ENCODE assay signal across 9 cellular contexts in genomic region chr10:122648599-122649428, GRCh38. TPM values are rescaled to one million over a fixed set of nuclear protein-coding genes. Genes with fewer than 3 reads are reported as not detected.
A peak's percentile ranks its signal among the peaks of the same experiment; 100 is the strongest.
DNase-seq lines count a peak whose midpoint lies in the region; ATAC-seq, FAIRE-seq and TF ChIP-seq lines count a peak whose summit lies in the region.
"Had no signal": no experiment of that assay in that cellular context is flagged by ENCODE, and none has a peak within 500 bp of the region (broad histone marks: within the 10 kb centered on the region; RNA-seq: fewer than 3 reads in every experiment).

No MANE protein-coding gene starts in this region.

- WGBS in GM12878 (ENCODE audit: insufficient coverage, insufficient replicate concordance, low lambda C conversion rate, missing lambda C conversion rate) = 10% methylated on average over 10 of the region's 10 CpGs

- no peaks in the 10 kb centered on the region for H4K20me1 ChIP-seq in GM12878 (ENCODE audit: control insufficient read depth, insufficient read depth)

- ATAC-seq in GM19351 (IDR thresholded peaks at IDR 0.05; ENCODE audit: unreplicated experiment) = peak; percentile 71
- peak; percentile 71 for ATAC-seq in GM12878
- ATAC-seq in GM19455 (IDR thresholded peaks at IDR 0.05; ENCODE audit: unreplicated experiment) = no peak
- ATAC-seq in GM19035 (IDR thresholded peaks at IDR 0.05; ENCODE audit: unreplicated experiment) = no peak

- no peak overlapping the region for H3K9ac ChIP-seq in GM12878 (ENCODE audit: control insufficient read depth, insufficient read depth, low read length)

- H3K4me3 Mint-ChIP-seq in CD14-positive monocyte = no peak overlapping the region
- H3K4me3 Mint-ChIP-seq: IgD-negative memory B cell had no signal

- POLR2A ChIA-PET in GM12878 (lab: Charles Lee) = interaction anchor here (0.6 kb wide), 1 partner anchor 38 kb away, joined by 4 read pairs; no protein-coding TSS in a partner anchor

- RAD21 ChIA-PET in GM12878 (lab: Charles Lee; ENCODE audit: unreplicated experiment) = interaction anchor here (1.0 to 1.2 kb wide), 2 partner anchors 55 to 57 kb away, joined by 4 to 5 read pairs; no protein-coding TSS in a partner anchor

- no peak overlapping the region for H3K27ac ChIP-seq in GM12878 (ENCODE audit: control insufficient read depth, insufficient read depth)

- no peaks in the 10 kb centered on the region for H3K79me2 ChIP-seq in GM12878 (ENCODE audit: control insufficient read depth, insufficient read depth, low read length)

- no peaks in the 10 kb centered on the region for H3K9me3 ChIP-seq in GM12878 (replicated peaks; ENCODE audit: control insufficient read depth, insufficient read depth, low read length)

- H3K27me3 Mint-ChIP-seq in CD14-positive monocyte (ENCODE audit: low read depth in 3 of 3) = peaks cover 3 to 6% (median 6%) of the 10 kb centered on the region in 3 donors

- no peaks in the 10 kb centered on the region for H3K4me1 Mint-ChIP-seq in CD14-positive monocyte

- no peak for DNase-seq in CD14-positive monocyte (ENCODE audit: low spot score)
- peak; percentile 48 for DNase-seq in NCI-H748 (lab: John Stamatoyannopoulos, UW; ENCODE audit: unreplicated experiment)
- DNase-seq in GM12878 (ENCODE audit: low read depth, low spot score) = no peak
- DNase-seq in iPS DF 4.7 (ENCODE audit: extremely low read depth, low spot score) = peak; percentile 53
- peak; percentile 1 to 5 for DNase-seq in stimulated activated CD4-positive, alpha-beta T cell treated with anti-CD3 and anti-CD28 coated beads, Interleukin-15, amount 100 ng/mL, for 48 hours (ENCODE audit: low read depth in 2 of 2)

- peak; percentile 44 for FAIRE-seq in GM12878 (lab: Jason Lieb, UNC)

- H3K4me2 ChIP-seq in GM12878 (ENCODE audit: control insufficient read depth, insufficient read depth) = no peak overlapping the region

- no peaks in the 10 kb centered on the region; a peak in 3 of 4 replicates for H3K27me3 ChIP-seq in GM12878 (replicated peaks in 1 of 2; ENCODE audit: control insufficient read depth in 2 of 2, insufficient read depth in 2 of 2, low read length in 1 of 2)

- H3K36me3 Mint-ChIP-seq in CD14-positive monocyte = no peaks in the 10 kb centered on the region
- H3K36me3 Mint-ChIP-seq: IgD-negative memory B cell had no signal

- TF ChIP-seq RAD21 in GM12878 (IDR thresholded peaks at IDR 0.05; ENCODE audit: insufficient read depth, low read depth, low read length) = peak; percentile 67

- H3K9me3 Mint-ChIP-seq in CD14-positive monocyte = peaks cover 0 to 1% (median 0%) of the 10 kb centered on the region in 7 donors

- TF ChIP-seq CTCF in CD14-positive monocyte (IDR thresholded peaks at IDR 0.05) = peak; percentile 55
- TF ChIP-seq CTCF in GM12878 (IDR thresholded peaks at IDR 0.05 in 2 of 3, conservative IDR thresholded peaks at IDR 0.05 in 1 of 3; ENCODE audit: control insufficient read depth in 2 of 3, extremely low read depth in 1 of 3, insufficient read depth in 1 of 3, low read depth in 3 of 3, low read length in 3 of 3) = peak; percentile 68 to 79 (median 76)

- H3K4me1 ChIP-seq in GM12878 (ENCODE audit: control insufficient read depth, insufficient read depth, low read length) = no peaks in the 10 kb centered on the region

- H3K27ac Mint-ChIP-seq in CD14-positive monocyte = no peak overlapping the region
- H3K27ac Mint-ChIP-seq: IgD-negative memory B cell had no signal

- no peaks in the 10 kb centered on the region for H3K36me3 ChIP-seq in GM12878 (ENCODE audit: control insufficient read depth in 2 of 2, insufficient read depth in 2 of 2, low read length in 1 of 2)

- intact Hi-C loops in CD14-positive monocyte (cut with micrococcal nuclease) (no loop called here), GM12878 (cut with micrococcal nuclease; ENCODE audit: unreplicated experiment) (loop anchor here (1.0 kb wide), 1 partner anchor 55 kb away; no protein-coding TSS in a partner anchor)

- CTCF ChIA-PET in GM12878 (lab: Yijun Ruan, JAX) = interaction anchor here (0.6 to 2.8 kb wide), 19 partner anchors 10 to 1379 kb away, joined by 3 to 15 read pairs (median 3); partner anchors contain the start of gene C10orf120

- SMC1A ChIA-PET in GM12878 (lab: Charles Lee; ENCODE audit: uncharacterized antibody, unreplicated experiment) = interaction anchor here (1.0 to 1.5 kb wide), 5 partner anchors 8 to 57 kb away, joined by 3 to 8 read pairs (median 3); no protein-coding TSS in a partner anchor

- no peak overlapping the region for H2AFZ ChIP-seq in GM12878 (ENCODE audit: control insufficient read depth, low read depth, low read length)

- no TSS peak for BruUV-seq in GM12878 (replicated peaks; lab: Mats Ljungman, UMichigan)

- no peak overlapping the region for H3K4me3 ChIP-seq in GM12878

- no peak for TF ChIP-seq POLR2A in GM12878 (IDR thresholded peaks at IDR 0.05; ENCODE audit: low read depth, low read length)

- in situ Hi-C loops in GM12878 (cut with MboI) = no loop called here

- TF ChIP-seq EP300 in GM12878 (IDR thresholded peaks at IDR 0.05; ENCODE audit: borderline replicate concordance in 1 of 2, control insufficient read depth in 1 of 2, low read depth in 2 of 2, low read length in 2 of 2) = no peak

TF ChIP-seq in GM12878, 131 proteins besides CTCF, POLR2A, EP300 and RAD21 (continues in another document):
- TF ChIP-seq, protein P1, sequence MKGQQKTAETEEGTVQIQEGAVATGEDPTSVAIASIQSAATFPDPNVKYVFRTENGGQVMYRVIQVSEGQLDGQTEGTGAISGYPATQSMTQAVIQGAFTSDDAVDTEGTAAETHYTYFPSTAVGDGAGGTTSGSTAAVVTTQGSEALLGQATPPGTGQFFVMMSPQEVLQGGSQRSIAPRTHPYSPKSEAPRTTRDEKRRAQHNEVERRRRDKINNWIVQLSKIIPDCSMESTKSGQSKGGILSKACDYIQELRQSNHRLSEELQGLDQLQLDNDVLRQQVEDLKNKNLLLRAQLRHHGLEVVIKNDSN (IDR thresholded peaks at IDR 0.05; ENCODE audit: borderline replicate concordance, extremely low read length, insufficient read depth, low read depth, low read length) = no peak
- TF ChIP-seq HCFC1 (IDR thresholded peaks at IDR 0.05; ENCODE audit: low read length) (no peak), SRF (IDR thresholded peaks at IDR 0.05; ENCODE audit: low read depth in 2 of 2, low read length in 2 of 2) (no peak), POU2F2 (IDR thresholded peaks at IDR 0.05; ENCODE audit: borderline replicate concordance, low read depth, low read length) (no peak)
- TF ChIP-seq, protein P2, sequence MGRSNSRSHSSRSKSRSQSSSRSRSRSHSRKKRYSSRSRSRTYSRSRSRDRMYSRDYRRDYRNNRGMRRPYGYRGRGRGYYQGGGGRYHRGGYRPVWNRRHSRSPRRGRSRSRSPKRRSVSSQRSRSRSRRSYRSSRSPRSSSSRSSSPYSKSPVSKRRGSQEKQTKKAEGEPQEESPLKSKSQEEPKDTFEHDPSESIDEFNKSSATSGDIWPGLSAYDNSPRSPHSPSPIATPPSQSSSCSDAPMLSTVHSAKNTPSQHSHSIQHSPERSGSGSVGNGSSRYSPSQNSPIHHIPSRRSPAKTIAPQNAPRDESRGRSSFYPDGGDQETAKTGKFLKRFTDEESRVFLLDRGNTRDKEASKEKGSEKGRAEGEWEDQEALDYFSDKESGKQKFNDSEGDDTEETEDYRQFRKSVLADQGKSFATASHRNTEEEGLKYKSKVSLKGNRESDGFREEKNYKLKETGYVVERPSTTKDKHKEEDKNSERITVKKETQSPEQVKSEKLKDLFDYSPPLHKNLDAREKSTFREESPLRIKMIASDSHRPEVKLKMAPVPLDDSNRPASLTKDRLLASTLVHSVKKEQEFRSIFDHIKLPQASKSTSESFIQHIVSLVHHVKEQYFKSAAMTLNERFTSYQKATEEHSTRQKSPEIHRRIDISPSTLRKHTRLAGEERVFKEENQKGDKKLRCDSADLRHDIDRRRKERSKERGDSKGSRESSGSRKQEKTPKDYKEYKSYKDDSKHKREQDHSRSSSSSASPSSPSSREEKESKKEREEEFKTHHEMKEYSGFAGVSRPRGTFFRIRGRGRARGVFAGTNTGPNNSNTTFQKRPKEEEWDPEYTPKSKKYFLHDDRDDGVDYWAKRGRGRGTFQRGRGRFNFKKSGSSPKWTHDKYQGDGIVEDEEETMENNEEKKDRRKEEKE (IDR thresholded peaks at IDR 0.05) = no peak
- TF ChIP-seq, protein P3, sequence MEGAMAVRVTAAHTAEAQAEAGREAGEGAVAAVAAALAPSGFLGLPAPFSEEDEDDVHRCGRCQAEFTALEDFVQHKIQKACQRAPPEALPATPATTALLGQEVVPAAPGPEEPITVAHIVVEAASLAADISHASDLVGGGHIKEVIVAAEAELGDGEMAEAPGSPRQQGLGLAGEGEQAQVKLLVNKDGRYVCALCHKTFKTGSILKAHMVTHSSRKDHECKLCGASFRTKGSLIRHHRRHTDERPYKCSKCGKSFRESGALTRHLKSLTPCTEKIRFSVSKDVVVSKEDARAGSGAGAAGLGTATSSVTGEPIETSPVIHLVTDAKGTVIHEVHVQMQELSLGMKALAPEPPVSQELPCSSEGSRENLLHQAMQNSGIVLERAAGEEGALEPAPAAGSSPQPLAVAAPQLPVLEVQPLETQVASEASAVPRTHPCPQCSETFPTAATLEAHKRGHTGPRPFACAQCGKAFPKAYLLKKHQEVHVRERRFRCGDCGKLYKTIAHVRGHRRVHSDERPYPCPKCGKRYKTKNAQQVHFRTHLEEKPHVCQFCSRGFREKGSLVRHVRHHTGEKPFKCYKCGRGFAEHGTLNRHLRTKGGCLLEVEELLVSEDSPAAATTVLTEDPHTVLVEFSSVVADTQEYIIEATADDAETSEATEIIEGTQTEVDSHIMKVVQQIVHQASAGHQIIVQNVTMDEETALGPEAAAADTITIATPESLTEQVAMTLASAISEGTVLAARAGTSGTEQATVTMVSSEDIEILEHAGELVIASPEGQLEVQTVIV (IDR thresholded peaks at IDR 0.05; ENCODE audit: borderline replicate concordance, partially characterized antibody) = no peak

RNA-seq across cellular contexts. Expression of gene C10orf120, which starts 50.8 kb away (rescaled TPM):
- polyA plus RNA-seq in CD14-positive monocyte (not detected), GM12878 (2011; rRNA removed) (not detected in 2 replicates), GM12878 (2014; fragmentation: Illumina TruSeq; extraction: Trizol) (not detected in 2 replicates), GM12878 (2014; fragmentation: Nextera tagmentation; extraction: Ambion mirVana) (not detected), GM12878 (2014; rRNA removed) (not detected in 2 replicates), GM12878 (2016; fragmentation: Nextera tagmentation; extraction: Ambion mirVana) (not detected)
- not detected in 2 replicates for total RNA-seq in GM12878 (2013; cell fraction: nucleolus; rRNA removed)
- total RNA-seq in GM12878 (2014; rRNA removed) (not detected in 2 replicates), GM12878 (2014; rRNA removed; fragmentation: Illumina TruSeq; extraction: Trizol) (not detected in 2 replicates), GM12878 (2021) (not detected in 2 replicates)
- polyA plus RNA-seq in GM12878 (2011; ENCODE audit: low read depth) = not detected
- not detected in 2 replicates for polyA plus RNA-seq in GM12878 (2011; cell fraction: cytosol; rRNA removed)
- polyA plus RNA-seq in GM12878 (2011; cell fraction: nucleus; rRNA removed) = not detected in 2 replicates
- not detected in 2 replicates for polyA plus RNA-seq in GM12878 (2012)
- polyA minus RNA-seq in GM12878 (2011; rRNA and poly(A)+ RNA removed) = not detected in 2 replicates
- polyA minus RNA-seq in GM12878 (2011; cell fraction: cytosol; rRNA and poly(A)+ RNA removed) = not detected in 2 replicates
- polyA minus RNA-seq in GM12878 (2011; cell fraction: nucleus; rRNA and poly(A)+ RNA removed) = not detected in 2 replicates
- polyA plus RNA-seq: IgD-negative memory B cell had no signal

Comparison
In these comparisons a context has a peak if more than half of its experiments do, and no peak if none do; other contexts are left out.
1. DNase-seq: peak in NCI-H748 (single experiment), iPS DF 4.7 (single experiment) and stimulated activated CD4-positive, alpha-beta T cell treated with anti-CD3 and anti-CD28 coated beads, Interleukin-15, amount 100 ng/mL, for 48 hours (2 of 2); none in CD14-positive monocyte (single experiment) and GM12878 (single experiment).
2. ATAC-seq: peak in GM19351 (single experiment) and GM12878 (single experiment); none in GM19455 (single experiment) and GM19035 (single experiment).